In genomic region chr3:125053304-125053699, GRCh38 we compare ENCODE assay signal across 10 cellular contexts. TPM values are rescaled to one million over a fixed set of nuclear protein-coding genes. Genes with fewer than 3 reads are reported as not detected.
DNase-seq lines count a peak whose midpoint lies in the region; ATAC-seq and TF ChIP-seq lines count a peak whose summit lies in the region.
"Had no signal": no experiment of that assay in that cellular context is flagged by ENCODE, and none has a peak within 500 bp of the region (broad histone marks: within the 10 kb centered on the region; RNA-seq: fewer than 3 reads in every experiment).

No MANE protein-coding gene starts in this region.

- peaks cover 30% of the 10 kb centered on the region for H3K36me3 Mint-ChIP-seq in activated CD4-positive, alpha-beta memory T cell treated with anti-CD3 and anti-CD28 coated beads, Interleukin-2, amount 10 ng/mL, durations not matched to agents 7 days and 5 days (ENCODE audit: low read depth)
- no peaks in the 10 kb centered on the region for H3K36me3 Mint-ChIP-seq in activated CD4-positive, alpha-beta memory T cell treated with anti-CD3 and anti-CD28 coated beads for 36 hours

- H3K4me3 Mint-ChIP-seq in activated CD4-positive, alpha-beta memory T cell treated with anti-CD3 and anti-CD28 coated beads, Interleukin-2, amount 10 ng/mL, durations not matched to agents 7 days and 5 days: no peak overlapping the region
- H3K4me3 Mint-ChIP-seq in activated CD4-positive, alpha-beta memory T cell treated with anti-CD3 and anti-CD28 coated beads for 36 hours: no peak overlapping the region

- no peak for TF ChIP-seq POLR2A in suprapubic skin (IDR thresholded peaks at IDR 0.05)

- intact Hi-C loops in activated CD4-positive, alpha-beta memory T cell treated with anti-CD3 and anti-CD28 coated beads for 36 hours (cut with micrococcal nuclease): loop anchor here (2.0 to 10.0 kb wide), 4 partner anchors 59 to 181 kb away; no protein-coding TSS in a partner anchor

- TF ChIP-seq CTCF in liver (IDR thresholded peaks at IDR 0.05; ENCODE audit: low read depth, low read length, missing input control) (no peak), suprapubic skin (IDR thresholded peaks at IDR 0.05) (no peak)

- ATAC-seq in GM19467 (IDR thresholded peaks at IDR 0.05; ENCODE audit: unreplicated experiment): no peak

- H3K36me3 ChIP-seq in adipocyte (ENCODE audit: control insufficient read depth, insufficient read depth, low read length, severe bottlenecking): peaks cover 8% of the 10 kb centered on the region
- H3K36me3 ChIP-seq in liver (ENCODE audit: control insufficient read depth in 4 of 4, insufficient read depth in 3 of 4, low read depth in 1 of 4, low read length in 3 of 4): no peaks in the 10 kb centered on the region
- no peaks in the 10 kb centered on the region for H3K36me3 ChIP-seq in suprapubic skin

- no peak for DNase-seq in activated CD4-positive, alpha-beta memory T cell treated with anti-CD3 and anti-CD28 coated beads, Interleukin-2, amount 10 ng/mL, durations not matched to agents 7 days and 5 days
- no peak for DNase-seq in activated CD4-positive, alpha-beta memory T cell treated with anti-CD3 and anti-CD28 coated beads for 36 hours
- DNase-seq in adipocyte (ENCODE audit: low read depth) (no peak), suprapubic skin (ENCODE audit: low spot score in 2 of 2) (no peak), cerebellar nuclear complex (lab: John Stamatoyannopoulos, UW) (no peak), NCI-H2081 treated with DMSO at 0.1 percent for 48 hours (lab: John Stamatoyannopoulos, UW) (no peak)
- DNase-seq: cortex of kidney, NCI-H1694 had no signal

- no peak for TF ChIP-seq RAD21 in liver (IDR thresholded peaks at IDR 0.05)

- H3K9ac ChIP-seq in adipocyte (ENCODE audit: low read length) (peak overlapping the region; percentile 87), liver (ENCODE audit: low read depth in 1 of 2, low read length in 2 of 2) (no peak overlapping the region)

- H3K27me3 ChIP-seq in adipocyte (replicated peaks; ENCODE audit: control insufficient read depth, insufficient read depth, low read length): no peaks in the 10 kb centered on the region
- H3K27me3 ChIP-seq in liver (ENCODE audit: control insufficient read depth in 4 of 4, insufficient read depth in 4 of 4, low read length in 3 of 4): no peaks in the 10 kb centered on the region
- no peaks in the 10 kb centered on the region for H3K27me3 ChIP-seq in suprapubic skin

- H3K4me1 ChIP-seq in adipocyte (ENCODE audit: control insufficient read depth, insufficient read depth, low read length) (peaks cover 47% of the 10 kb centered on the region), liver (ENCODE audit: control insufficient read depth in 4 of 4, insufficient read depth in 4 of 4, low read length in 3 of 4) (peaks cover 4 to 29% (median 21%) of the 10 kb centered on the region in 4 donors), suprapubic skin (peaks cover 78% of the 10 kb centered on the region)

- peaks cover 25% of the 10 kb centered on the region for H3K27me3 Mint-ChIP-seq in activated CD4-positive, alpha-beta memory T cell treated with anti-CD3 and anti-CD28 coated beads, Interleukin-2, amount 10 ng/mL, durations not matched to agents 7 days and 5 days
- peaks cover 3% of the 10 kb centered on the region for H3K27me3 Mint-ChIP-seq in activated CD4-positive, alpha-beta memory T cell treated with anti-CD3 and anti-CD28 coated beads for 36 hours

- H3K4me3 ChIP-seq in adipocyte (ENCODE audit: low read length) (peak overlapping the region; percentile 84), liver (ENCODE audit: low read depth in 1 of 3, low read length in 3 of 3) (no peak overlapping the region), suprapubic skin (peak overlapping the region; percentile 75)

- H3K27ac Mint-ChIP-seq in activated CD4-positive, alpha-beta memory T cell treated with anti-CD3 and anti-CD28 coated beads, Interleukin-2, amount 10 ng/mL, durations not matched to agents 7 days and 5 days: peak overlapping the region; percentile 2
- H3K27ac Mint-ChIP-seq in activated CD4-positive, alpha-beta memory T cell treated with anti-CD3 and anti-CD28 coated beads for 36 hours: no peak overlapping the region

- WGBS in liver: 97% methylated on average over 2 of the region's 2 CpGs
- 93% methylated on average over 2 of the region's 2 CpGs for WGBS in suprapubic skin

- H3K9me3 Mint-ChIP-seq in activated CD4-positive, alpha-beta memory T cell treated with anti-CD3 and anti-CD28 coated beads, Interleukin-2, amount 10 ng/mL, durations not matched to agents 7 days and 5 days: no peaks in the 10 kb centered on the region
- no peaks in the 10 kb centered on the region for H3K9me3 Mint-ChIP-seq in activated CD4-positive, alpha-beta memory T cell treated with anti-CD3 and anti-CD28 coated beads for 36 hours

- CTCF ChIA-PET in activated CD4-positive, alpha-beta memory T cell treated with anti-CD3 and anti-CD28 coated beads, Interleukin-2, amount 10 ng/mL, durations not matched to agents 7 days and 5 days (lab: Charles Lee): interaction anchor here (0.8 to 1.5 kb wide), 2 partner anchors 29 to 467 kb away, joined by 3 to 5 read pairs; partner anchors contain the start of gene SNX4
- CTCF ChIA-PET in activated CD4-positive, alpha-beta memory T cell treated with anti-CD3 and anti-CD28 coated beads for 36 hours (lab: Charles Lee): interaction anchor here (0.6 to 2.3 kb wide), 5 partner anchors 88 to 438 kb away, joined by 3 to 8 read pairs (median 3); no protein-coding TSS in a partner anchor

- POLR2A ChIA-PET in activated CD4-positive, alpha-beta memory T cell treated with anti-CD3 and anti-CD28 coated beads, Interleukin-2, amount 10 ng/mL, durations not matched to agents 7 days and 5 days (lab: Charles Lee): interaction anchor here (1.1 kb wide), 1 partner anchor 542 kb away, joined by 3 read pairs; the partner anchor contains the start of gene OSBPL11
- POLR2A ChIA-PET in activated CD4-positive, alpha-beta memory T cell treated with anti-CD3 and anti-CD28 coated beads for 36 hours (lab: Charles Lee): no interaction called here

- H3K9me3 ChIP-seq in adipocyte (ENCODE audit: control insufficient read depth, low read length) (no peaks in the 10 kb centered on the region), liver (ENCODE audit: control insufficient read depth in 4 of 4, low read length in 3 of 4) (no peaks in the 10 kb centered on the region), suprapubic skin (no peaks in the 10 kb centered on the region)

- TF ChIP-seq EP300 in suprapubic skin (IDR thresholded peaks at IDR 0.05): no peak

- H3K27ac ChIP-seq in liver (ENCODE audit: low read depth in 1 of 2, low read length in 2 of 2) (peak overlapping the region; percentile 6 to 84), suprapubic skin (peak overlapping the region; percentile 91)

- peaks cover 54% of the 10 kb centered on the region for H3K4me1 Mint-ChIP-seq in activated CD4-positive, alpha-beta memory T cell treated with anti-CD3 and anti-CD28 coated beads, Interleukin-2, amount 10 ng/mL, durations not matched to agents 7 days and 5 days
- H3K4me1 Mint-ChIP-seq in activated CD4-positive, alpha-beta memory T cell treated with anti-CD3 and anti-CD28 coated beads for 36 hours (ENCODE audit: low read depth): peaks cover 50% of the 10 kb centered on the region

TF ChIP-seq in liver, 16 proteins besides CTCF, POLR2A, EP300 and RAD21:
- no peak for TF ChIP-seq EGR1 (IDR thresholded peaks at IDR 0.05; ENCODE audit: low read depth in 2 of 2)
- TF ChIP-seq HNF4G (IDR thresholded peaks at IDR 0.05): no peak
- TF ChIP-seq FOXA1 (IDR thresholded peaks at IDR 0.05): no peak
- TF ChIP-seq ZBTB33 (IDR thresholded peaks at IDR 0.05): no peak
- TF ChIP-seq HNF4A (conservative IDR thresholded peaks at IDR 0.05): no peak
- no peak for TF ChIP-seq ATF3 (IDR thresholded peaks at IDR 0.05)
- no peak for TF ChIP-seq FOXA2 (IDR thresholded peaks at IDR 0.05)
- TF ChIP-seq RXRA (IDR thresholded peaks at IDR 0.05): no peak

RNA-seq across cellular contexts. Expression of gene HEG1, which starts 2.5 kb away (rescaled TPM):
- 10 to 100 TPM; 26.7 to 27.7 TPM for total RNA-seq in activated CD4-positive, alpha-beta memory T cell treated with anti-CD3 and anti-CD28 coated beads, Interleukin-2, amount 10 ng/mL, durations not matched to agents 7 days and 5 days
- 1 to 10 TPM; 6.0 to 7.9 TPM for total RNA-seq in activated CD4-positive, alpha-beta memory T cell treated with anti-CD3 and anti-CD28 coated beads for 36 hours
- 10 to 100 TPM in 1 of 2 donors, 1 to 10 TPM in 1; 5.9 to 16.0 TPM for total RNA-seq in liver
- 1 to 10 TPM; 1.4 to 4.8 TPM for polyA plus RNA-seq in liver
- total RNA-seq in suprapubic skin: 10 to 100 TPM; 13.9 to 30.8 (median 26.5) TPM

Comparison
In these comparisons a context has a peak if more than half of its experiments do, and no peak if none do; other contexts are left out.
1. H3K4me3 ChIP-seq: peak in adipocyte (single experiment) and suprapubic skin (single experiment); none in liver (0 of 3).